Comparison of ENCODE assay signal across 8 cellular contexts in the genomic region with DNA sequence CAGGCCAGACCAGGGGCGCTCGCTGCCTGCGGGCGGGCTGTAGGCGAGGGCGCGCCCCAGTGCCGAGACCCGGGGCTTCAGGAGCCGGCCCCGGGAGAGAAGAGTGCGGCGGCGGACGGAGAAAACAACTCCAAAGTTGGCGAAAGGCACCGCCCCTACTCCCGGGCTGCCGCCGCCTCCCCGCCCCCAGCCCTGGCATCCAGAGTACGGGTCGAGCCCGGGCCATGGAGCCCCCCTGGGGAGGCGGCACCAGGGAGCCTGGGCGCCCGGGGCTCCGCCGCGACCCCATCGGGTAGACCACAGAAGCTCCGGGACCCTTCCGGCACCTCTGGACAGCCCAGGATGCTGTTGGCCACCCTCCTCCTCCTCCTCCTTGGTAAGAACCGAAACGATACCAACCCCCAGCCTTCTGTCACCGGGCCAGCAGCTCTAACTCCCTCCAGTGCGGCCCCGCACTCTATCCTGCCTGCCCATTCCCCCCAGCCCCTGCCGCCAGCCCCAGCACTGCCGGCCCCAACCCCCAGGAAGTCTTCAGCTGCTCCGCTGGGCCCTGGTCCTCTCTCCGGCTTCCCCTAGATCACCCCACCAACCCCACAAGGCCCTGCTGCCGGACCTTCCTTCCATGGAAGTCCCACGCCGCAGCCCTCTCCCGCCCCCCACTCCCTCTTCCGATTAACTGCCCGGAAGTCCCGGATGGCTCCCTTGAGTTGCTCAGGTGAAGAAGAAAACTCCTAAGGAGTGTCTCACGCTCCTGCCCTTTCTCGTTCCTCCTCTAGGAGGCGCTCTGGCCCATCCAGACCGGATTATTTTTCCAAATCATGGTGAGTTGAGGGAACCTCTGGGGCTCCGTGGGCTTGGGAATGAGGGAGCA. TPM values are rescaled to one million over a fixed set of nuclear protein-coding genes. Genes with fewer than 3 reads are reported as not detected.
DNase-seq lines count a peak whose midpoint lies in the region; ATAC-seq lines count a peak whose summit lies in the region.

No MANE protein-coding gene starts in this region.

- peaks cover 50% of the 10 kb centered on the region for H3K36me3 Mint-ChIP-seq in stimulated activated effector memory CD8-positive, alpha-beta T cell treated with anti-CD3 and anti-CD28 coated beads, Interleukin-12 subunit alpha, Interleukin-12 subunit beta, amount 100 ng/mL, for 72 hours

- H3K4me3 Mint-ChIP-seq in stimulated activated effector memory CD8-positive, alpha-beta T cell treated with anti-CD3 and anti-CD28 coated beads, Interleukin-12 subunit alpha, Interleukin-12 subunit beta, amount 100 ng/mL, for 72 hours, result peak overlapping the region; percentile 80

- ATAC-seq in GM19328 (IDR thresholded peaks at IDR 0.05; ENCODE audit: unreplicated experiment) (peak; percentile 7), esophagus mucosa (peak; percentile 62)
- peak; percentile 48 for ATAC-seq in stimulated activated effector memory CD8-positive, alpha-beta T cell treated with anti-CD3 and anti-CD28 coated beads, Interleukin-12 subunit alpha, Interleukin-12 subunit beta, amount 100 ng/mL, for 72 hours

- peak overlapping the region; percentile 97 for H3K27ac Mint-ChIP-seq in stimulated activated effector memory CD8-positive, alpha-beta T cell treated with anti-CD3 and anti-CD28 coated beads, Interleukin-12 subunit alpha, Interleukin-12 subunit beta, amount 100 ng/mL, for 72 hours

- H3K4me1 Mint-ChIP-seq in stimulated activated effector memory CD8-positive, alpha-beta T cell treated with anti-CD3 and anti-CD28 coated beads, Interleukin-12 subunit alpha, Interleukin-12 subunit beta, amount 100 ng/mL, for 72 hours, result peaks cover 35% of the 10 kb centered on the region

- H3K9me3 Mint-ChIP-seq in stimulated activated effector memory CD8-positive, alpha-beta T cell treated with anti-CD3 and anti-CD28 coated beads, Interleukin-12 subunit alpha, Interleukin-12 subunit beta, amount 100 ng/mL, for 72 hours, result no peaks in the 10 kb centered on the region

- peak; percentile 85 for DNase-seq in CD1c-positive myeloid dendritic cell (ENCODE audit: extremely low spot score)
- peak; percentile 89 for DNase-seq in HK-2 (ENCODE audit: unreplicated experiment)
- DNase-seq in NOMO-1 (lab: John Stamatoyannopoulos, UW; ENCODE audit: unreplicated experiment in 2 of 2), result peak; percentile 46 to 52
- DNase-seq in activated T-cell treated with anti-CD3 and anti-CD28 coated beads for 48 hours (ENCODE audit: low read depth), result peak; percentile 58
- peak; percentile 94 for DNase-seq in myocyte (ENCODE audit: low read depth)
- DNase-seq in stimulated activated effector memory CD8-positive, alpha-beta T cell treated with anti-CD3 and anti-CD28 coated beads, Interleukin-12 subunit alpha, Interleukin-12 subunit beta, amount 100 ng/mL, for 72 hours (ENCODE audit: low spot score in 2 of 2), result peak; percentile 61 to 87

RNA-seq across cellular contexts. Expression of gene LRP10, which starts 0.7 kb away (rescaled TPM):
- total RNA-seq in esophagus mucosa (173 TPM), myocyte (81.6 and 106 TPM in 2 replicates)
- 222 TPM for polyA plus RNA-seq in myocyte (2012)

RNA-seq across cellular contexts. Expression of gene REM2, which starts 10.8 kb away (rescaled TPM):
- total RNA-seq in esophagus mucosa, result 0.32 TPM
- 0.42 and 0.78 TPM in 2 replicates for total RNA-seq in myocyte
- polyA plus RNA-seq in myocyte (2012), result 0.33 TPM

RNA-seq across cellular contexts. Expression of gene MMP14, which starts 35.8 kb away (rescaled TPM):
- 109 TPM for total RNA-seq in esophagus mucosa
- total RNA-seq in myocyte, result 423 and 532 TPM in 2 replicates
- polyA plus RNA-seq in myocyte (2012), result 543 TPM

RNA-seq across cellular contexts. Expression of gene MRPL52, which starts 42.5 kb away (rescaled TPM):
- total RNA-seq in esophagus mucosa, result 103 TPM
- total RNA-seq in myocyte, result 21.8 and 167 TPM in 2 replicates
- 96.1 TPM for polyA plus RNA-seq in myocyte (2012)

RNA-seq across cellular contexts. Expression of gene RBM23, which starts 46.8 kb away (rescaled TPM):
- 35.4 TPM for total RNA-seq in esophagus mucosa
- total RNA-seq in myocyte, result 74.9 and 440 TPM in 2 replicates
- 56.0 TPM for polyA plus RNA-seq in myocyte (2012)

Comparison
In these comparisons a context has a peak if more than half of its experiments do, and no peak if none do; other contexts are left out.
1. Peak in every context shown above with its lines: DNase-seq and ATAC-seq.
2. ATAC-seq: peak in every context shown above with its lines; median percentile 62 in esophagus mucosa; 48 in stimulated activated effector memory CD8-positive, alpha-beta T cell treated with anti-CD3 and anti-CD28 coated beads, Interleukin-12 subunit alpha, Interleukin-12 subunit beta, amount 100 ng/mL, for 72 hours; 7 in GM19328.